Comparison of ENCODE assay signal across 11 cellular contexts in genomic region chr17:30433514-30433913, GRCh38. TPM values are rescaled to one million over a fixed set of nuclear protein-coding genes. Genes with fewer than 3 reads are reported as not detected.
DNase-seq lines count a peak whose midpoint lies in the region; ATAC-seq, FAIRE-seq and TF ChIP-seq lines count a peak whose summit lies in the region.
"Had no signal": no experiment of that assay in that cellular context is flagged by ENCODE, and none has a peak within 500 bp of the region (broad histone marks: within the 10 kb centered on the region; RNA-seq: fewer than 3 reads in every experiment).

No MANE protein-coding gene starts in this region.

- H2AFZ ChIP-seq in neural progenitor cell (replicated peaks): no peak overlapping the region

- H3K27me3 Mint-ChIP-seq in neural progenitor cell (ENCODE audit: insufficient read depth, low read depth): no peaks in the 10 kb centered on the region
- H3K27me3 Mint-ChIP-seq: central memory CD8-positive, alpha-beta T cell had no signal

- H3K9ac ChIP-seq in neural progenitor cell: no peak overlapping the region

- DNase-seq in NCI-H524 (lab: John Stamatoyannopoulos, UW) (peak; percentile 12 to 52), NCI-H524 treated with DMSO at 0.1 percent for 48 hours (lab: John Stamatoyannopoulos, UW) (no peak), NCI-H82 (lab: John Stamatoyannopoulos, UW) (peak; percentile 32), fibroblast of gingiva (ENCODE audit: low read depth) (peak; percentile 81), urothelium cell line (ENCODE audit: low spot score) (peak; percentile 55), amygdala (lab: John Stamatoyannopoulos, UW) (no peak), neural progenitor cell (ENCODE audit: low spot score) (no peak)

- ATAC-seq in HG03280 (IDR thresholded peaks at IDR 0.05; ENCODE audit: unreplicated experiment): no peak

- FAIRE-seq in urothelium cell line (lab: Jason Lieb, UNC): no peak
- FAIRE-seq: A204.1, TTC549 had no signal

- no peaks in the 10 kb centered on the region for H4K20me1 ChIP-seq in neural progenitor cell (ENCODE audit: low read depth)

- no peak overlapping the region for H3K27ac Mint-ChIP-seq in neural progenitor cell

- TF ChIP-seq CTCF in neural progenitor cell (IDR thresholded peaks at IDR 0.05): no peak

- H3F3A ChIP-seq in neural progenitor cell (ENCODE audit: low read depth): no peaks in the 10 kb centered on the region

- no peaks in the 10 kb centered on the region for H3K4me1 ChIP-seq in neural progenitor cell

- peaks cover 33% of the 10 kb centered on the region for H3K36me3 Mint-ChIP-seq in neural progenitor cell

- H3K4me3 ChIP-seq in neural progenitor cell: no peak overlapping the region

- no peak overlapping the region for H3K4me2 ChIP-seq in neural progenitor cell

- H3K9me3 ChIP-seq in neural progenitor cell (ENCODE audit: low read depth): no peaks in the 10 kb centered on the region

- no peaks in the 10 kb centered on the region for H3K9me3 Mint-ChIP-seq in neural progenitor cell
- H3K9me3 Mint-ChIP-seq: central memory CD8-positive, alpha-beta T cell had no signal

- H3K79me2 ChIP-seq in neural progenitor cell (ENCODE audit: low read depth): no peaks in the 10 kb centered on the region

- H3K27ac ChIP-seq in neural progenitor cell: no peak overlapping the region

- H3K4me1 Mint-ChIP-seq in neural progenitor cell: no peaks in the 10 kb centered on the region

- no peak overlapping the region for H3K4me3 Mint-ChIP-seq in neural progenitor cell
- H3K4me3 Mint-ChIP-seq: central memory CD8-positive, alpha-beta T cell had no signal

- no peaks in the 10 kb centered on the region for H3K27me3 ChIP-seq in neural progenitor cell

- H3K36me3 ChIP-seq in neural progenitor cell: no peaks in the 10 kb centered on the region

RNA-seq across cellular contexts. Expression of gene GOSR1, which starts 43.7 kb away (rescaled TPM):
- 38.6 and 38.9 TPM in 2 replicates for total RNA-seq in neural progenitor cell (ENCODE audit: low replicate concordance)

RNA-seq across cellular contexts. Expression of gene CPD, which starts 54.8 kb away (rescaled TPM):
- total RNA-seq in neural progenitor cell (ENCODE audit: low replicate concordance): 66.1 and 70.8 TPM in 2 replicates

Comparison
In these comparisons a context has a peak if more than half of its experiments do, and no peak if none do; other contexts are left out.
1. DNase-seq: peak in NCI-H524 (2 of 2), NCI-H82 (single experiment), fibroblast of gingiva (single experiment) and urothelium cell line (single experiment); none in NCI-H524 treated with DMSO at 0.1 percent for 48 hours (single experiment), amygdala (0 of 56) and neural progenitor cell (single experiment).